ENCODE assay signal across 23 cellular contexts in genomic region chr13:51698352-51698751, GRCh38.
A peak's percentile ranks its signal among the peaks of the same experiment; 100 is the strongest.
DNase-seq lines count a peak whose midpoint lies in the region; ATAC-seq and TF ChIP-seq lines count a peak whose summit lies in the region.
"Had no signal": no experiment of that assay in that cellular context is flagged by ENCODE, and none has a peak within 500 bp of the region (broad histone marks: within the 10 kb centered on the region; RNA-seq: fewer than 3 reads in every experiment).

No MANE protein-coding gene starts in this region.

- 58% methylated on average over 3 of the region's 3 CpGs for WGBS in mammary epithelial cell (ENCODE audit: low coverage, missing lambda C conversion rate)
- WGBS in right lobe of liver (ENCODE audit: insufficient coverage, low coverage, low lambda C conversion rate, missing lambda C conversion rate): 37% methylated on average over 3 of the region's 3 CpGs

- no peak overlapping the region for H3K4me2 ChIP-seq in mammary epithelial cell (ENCODE audit: insufficient read depth, low read depth, low read length)
- H3K4me2 ChIP-seq: A549; BLaER1 treated with 17β-estradiol and CSF1 and Interleukin-3, amounts not matched to agents 10 nM and 100 nM; GM23338 had no signal

- TF ChIP-seq POLR2A in right lobe of liver (IDR thresholded peaks at IDR 0.05): no peak

- H3K4me3 ChIP-seq in mammary epithelial cell (replicated peaks in 1 of 3; ENCODE audit: insufficient read depth in 1 of 3, low read depth in 2 of 3, low read length in 3 of 3): no peak overlapping the region
- no peak overlapping the region for H3K4me3 ChIP-seq in ascending aorta
- no peak overlapping the region for H3K4me3 ChIP-seq in right lobe of liver
- H3K4me3 ChIP-seq: A549; BLaER1 treated with 17β-estradiol and CSF1 and Interleukin-3, amounts not matched to agents 10 nM and 100 nM; GM12878; GM23338 had no signal

- CTCF ChIA-PET in MCF 10A (lab: Yijun Ruan, JAX): interaction anchor here (0.7 to 1.7 kb wide), 5 partner anchors 16 to 99 kb away, joined by 3 to 4 read pairs (median 4); no protein-coding TSS in a partner anchor
- CTCF ChIA-PET in mammary epithelial cell (lab: Charles Lee; ENCODE audit: low non-redundant PET): no interaction called here

- no peak overlapping the region for H3K9ac ChIP-seq in mammary epithelial cell (ENCODE audit: insufficient read depth, low read length)
- H3K9ac ChIP-seq: BLaER1 treated with 17β-estradiol and CSF1 and Interleukin-3, amounts not matched to agents 10 nM and 100 nM had no signal

- no peaks in the 10 kb centered on the region for H3K9me3 Mint-ChIP-seq in MCF 10A (ENCODE audit: unreplicated experiment)
- H3K9me3 Mint-ChIP-seq: CD4-positive, alpha-beta T cell had no signal

- H3K27me3 ChIP-seq in mammary epithelial cell (ENCODE audit: insufficient read depth, low read length) (no peaks in the 10 kb centered on the region), ascending aorta (no peaks in the 10 kb centered on the region), right lobe of liver (no peaks in the 10 kb centered on the region)
- H3K27me3 ChIP-seq: BE2C; BLaER1 treated with 17β-estradiol and CSF1 and Interleukin-3, amounts not matched to agents 10 nM and 100 nM had no signal

- ATAC-seq in right lobe of liver (peak; percentile 42 to 81 (median 68)), Right ventricle myocardium superior (ENCODE audit: poor library complexity) (no peak)
- ATAC-seq: A549, GM12878, GM23338, HCT116 had no signal

- BruUV-seq in MCF 10A (replicated peaks; lab: Mats Ljungman, UMichigan) (no TSS peak), mammary epithelial cell (replicated peaks; lab: Mats Ljungman, UMichigan) (no TSS peak)

- H3K4me1 Mint-ChIP-seq in MCF 10A (ENCODE audit: insufficient read depth, unreplicated experiment): peaks cover 18% of the 10 kb centered on the region
- H3K4me1 Mint-ChIP-seq: CD14-positive monocyte, GM23338, H9 had no signal

- intact Hi-C loops in MCF 10A (cut with micrococcal nuclease): no loop called here
- intact Hi-C loops in mammary epithelial cell (cut with micrococcal nuclease): no loop called here
- intact Hi-C loops in ascending aorta (cut with DNase I): loop anchor here (10.0 kb wide), 1 partner anchor 114 kb away; the partner anchor contains the start of gene WDFY2
- intact Hi-C loops in right lobe of liver (cut with DNase I): no loop called here
- intact Hi-C loops in Right ventricle myocardium superior (cut with DNase I): no loop called here

- H3K79me2 ChIP-seq in mammary epithelial cell (ENCODE audit: insufficient read depth, low read length): peaks cover 35% of the 10 kb centered on the region

- H3K27me3 Mint-ChIP-seq in MCF 10A (ENCODE audit: insufficient read depth, unreplicated experiment): no peaks in the 10 kb centered on the region
- H3K27me3 Mint-ChIP-seq: CD4-positive, alpha-beta T cell; CD8-positive, alpha-beta memory T cell had no signal

- H4K20me1 ChIP-seq in mammary epithelial cell (ENCODE audit: insufficient read depth, low read length): no peaks in the 10 kb centered on the region

- H3K27ac ChIP-seq in mammary epithelial cell (ENCODE audit: insufficient read depth, low read depth, low read length): no peak overlapping the region
- H3K27ac ChIP-seq in ascending aorta: peak overlapping the region; percentile 65 to 79
- H3K27ac ChIP-seq in right lobe of liver: no peak overlapping the region
- H3K27ac ChIP-seq: 22Rv1; A549; BLaER1 treated with 17β-estradiol and CSF1 and Interleukin-3, amounts not matched to agents 10 nM and 100 nM had no signal

- H3K36me3 ChIP-seq in mammary epithelial cell (ENCODE audit: insufficient read depth, low read length) (no peaks in the 10 kb centered on the region), ascending aorta (no peaks in the 10 kb centered on the region), right lobe of liver (no peaks in the 10 kb centered on the region)
- H3K36me3 ChIP-seq: BE2C had no signal

- no peaks in the 10 kb centered on the region for H3K36me3 Mint-ChIP-seq in MCF 10A (ENCODE audit: insufficient read depth, unreplicated experiment)

- H3K4me3 Mint-ChIP-seq in MCF 10A (ENCODE audit: unreplicated experiment): no peak overlapping the region
- H3K4me3 Mint-ChIP-seq: CD14-positive monocyte; CD4-positive, alpha-beta T cell; CD8-positive, alpha-beta memory T cell; GM23338; H9 had no signal

- no peaks in the 10 kb centered on the region for H3K9me3 ChIP-seq in mammary epithelial cell (replicated peaks; ENCODE audit: insufficient read depth, low read length)
- H3K9me3 ChIP-seq in ascending aorta: peaks cover 0 to 6% of the 10 kb centered on the region in 2 donors
- no peaks in the 10 kb centered on the region for H3K9me3 ChIP-seq in right lobe of liver
- H3K9me3 ChIP-seq: A549, BE2C had no signal

- H3K4me1 ChIP-seq in mammary epithelial cell (ENCODE audit: insufficient read depth, low read length): no peaks in the 10 kb centered on the region
- peaks cover 2 to 11% of the 10 kb centered on the region in 2 donors for H3K4me1 ChIP-seq in ascending aorta
- H3K4me1 ChIP-seq in right lobe of liver: no peaks in the 10 kb centered on the region
- H3K4me1 ChIP-seq: BE2C; BLaER1 treated with 17β-estradiol and CSF1 and Interleukin-3, amounts not matched to agents 10 nM and 100 nM had no signal

- TF ChIP-seq CTCF in MCF 10A (IDR thresholded peaks at IDR 0.05; ENCODE audit: unreplicated experiment) (no peak), mammary epithelial cell (conservative IDR thresholded peaks at IDR 0.05 in 1 of 2, IDR thresholded peaks at IDR 0.05 in 1 of 2; ENCODE audit: extremely low read depth in 1 of 2, insufficient read depth in 1 of 2, low read depth in 1 of 2, low read length in 2 of 2) (no peak), ascending aorta (IDR thresholded peaks at IDR 0.05) (no peak), right lobe of liver (IDR thresholded peaks at IDR 0.05) (no peak)

- in situ Hi-C loops in mammary epithelial cell (cut with MboI; ENCODE audit: low sequenced_read_pairs in 2 of 2): no loop called here

- POLR2A ChIA-PET in MCF 10A (lab: Yijun Ruan, JAX): interaction anchor here (0.7 to 4.6 kb wide), 16 partner anchors 10 to 253 kb away, joined by 3 to 27 read pairs (median 7); partner anchors contain the start of gene INTS6

- dilution Hi-C loops in mammary epithelial cell (cut with HindIII; ENCODE audit: low sequenced_read_pairs): no loop called here

- H2AFZ ChIP-seq in mammary epithelial cell (ENCODE audit: low read depth, low read length): no peak overlapping the region
- H2AFZ ChIP-seq: GM23338 had no signal

- peak overlapping the region; percentile 69 for H3K27ac Mint-ChIP-seq in MCF 10A (ENCODE audit: low read depth, unreplicated experiment)
- H3K27ac Mint-ChIP-seq: CD4-positive, alpha-beta T cell; CD8-positive, alpha-beta memory T cell; GM23338 had no signal

- DNase-seq in MCF 10A (ENCODE audit: unreplicated experiment): no peak
- DNase-seq in mammary epithelial cell: no peak
- DNase-seq in ascending aorta (ENCODE audit: low spot score in 2 of 2): no peak
- no peak for DNase-seq in right lobe of liver
- DNase-seq in Right ventricle myocardium superior: no peak
- DNase-seq in NCI-H2029 (lab: John Stamatoyannopoulos, UW): no peak
- DNase-seq: ACHN; AML-193; BE2C; CD4-positive, alpha-beta T cell; CD8-positive, alpha-beta memory T cell; DMS 273 treated with DMSO at 0.1 percent for 48 hours; DMS79; EL; GDM1; H9 had no signal

Comparison
In these comparisons a context has a peak if more than half of its experiments do, and no peak if none do; other contexts are left out.
1. H3K27ac ChIP-seq: peak in ascending aorta (2 of 2); none in mammary epithelial cell (single experiment) and right lobe of liver (0 of 3).